ENCODE assay signal across 8 cellular contexts in genomic region chr19:35848486-35848885, GRCh38. TPM values are rescaled to one million over a fixed set of nuclear protein-coding genes. Genes with fewer than 3 reads are reported as not detected.
"Had no signal": no experiment of that assay in that cellular context is flagged by ENCODE, and none has a peak within 500 bp of the region (broad histone marks: within the 10 kb centered on the region; RNA-seq: fewer than 3 reads in every experiment).

No MANE protein-coding gene starts in this region.

- H3K9ac ChIP-seq: GM23248 had no signal

- H2AFZ ChIP-seq: GM23248 had no signal

- H3K27ac ChIP-seq: GM23248 had no signal

- H3K27ac Mint-ChIP-seq: H9 had no signal

- FAIRE-seq: H54, HTR-8/SVneo had no signal

- H3K4me3 ChIP-seq: GM23248 had no signal

- DNase-seq: GM23248, GOT3, H9, HCEC 1CT, IMR-90 had no signal

- H3K4me3 Mint-ChIP-seq: H9 had no signal

RNA-seq across cellular contexts. Expression of gene NPHS1, which starts 3.8 kb away (rescaled TPM):
- total RNA-seq: GM23248, HT-29, IMR-90 had no signal
- polyA plus RNA-seq: GM23248, IMR-90 had no signal

RNA-seq across cellular contexts. Expression of gene KIRREL2, which starts 8.2 kb away (rescaled TPM):
- total RNA-seq: GM23248, HT-29, IMR-90 had no signal
- polyA plus RNA-seq: GM23248, IMR-90 had no signal

RNA-seq across cellular contexts. Expression of gene PRODH2, which starts 35.8 kb away (rescaled TPM):
- total RNA-seq: GM23248, H9, HT-29, IMR-90 had no signal
- polyA plus RNA-seq: GM23248, IMR-90 had no signal
